Comparison of ENCODE assay signal across 8 cellular contexts in genomic region chr7:64098-64521, GRCh38.
DNase-seq lines count a peak whose midpoint lies in the region; ATAC-seq and TF ChIP-seq lines count a peak whose summit lies in the region.

No MANE protein-coding gene starts in this region.

- DNase-seq in NCI-H1105 (lab: John Stamatoyannopoulos, UW), result peak; percentile 2
- DNase-seq in NCI-H1105 treated with DMSO at 0.1 percent for 48 hours (lab: John Stamatoyannopoulos, UW), result no peak
- DNase-seq in NCI-H1092 treated with DMSO at 0.1 percent for 48 hours (lab: John Stamatoyannopoulos, UW), result peak; percentile 74
- DNase-seq in adipocyte (ENCODE audit: low read depth), result peak; percentile 92
- peak; percentile 78 for DNase-seq in left ventricle myocardium superior
- peak; percentile 86 for DNase-seq in sigmoid colon
- DNase-seq in GM10266 (ENCODE audit: extremely low spot score), result no peak
- DNase-seq in T-helper 9 cell, result no peak

- intact Hi-C loops in left ventricle myocardium superior (cut with micrococcal nuclease) (no loop called here), sigmoid colon (cut with DNase I) (no loop called here)

- H3K4me1 ChIP-seq in adipocyte (ENCODE audit: control insufficient read depth, insufficient read depth, low read length) (peaks cover 22% of the 10 kb centered on the region), sigmoid colon (peaks cover 0 to 24% (median 13%) of the 10 kb centered on the region in 4 donors)

- H3K36me3 ChIP-seq in adipocyte (ENCODE audit: control insufficient read depth, insufficient read depth, low read length, severe bottlenecking) (no peaks in the 10 kb centered on the region), sigmoid colon (no peaks in the 10 kb centered on the region)

- no peak overlapping the region for H3K4me3 ChIP-seq in adipocyte (ENCODE audit: low read length)
- no peak overlapping the region for H3K4me3 ChIP-seq in sigmoid colon

- no peak overlapping the region for H3K9ac ChIP-seq in adipocyte (ENCODE audit: low read length)

- TF ChIP-seq EP300 in sigmoid colon (IDR thresholded peaks at IDR 0.05), result no peak

- H3K9me3 ChIP-seq in adipocyte (ENCODE audit: control insufficient read depth, low read length), result no peaks in the 10 kb centered on the region
- no peaks in the 10 kb centered on the region for H3K9me3 ChIP-seq in sigmoid colon

- ATAC-seq in left ventricle myocardium superior, result peak; percentile 89

- peaks cover 4% of the 10 kb centered on the region for H3K27me3 ChIP-seq in adipocyte (replicated peaks; ENCODE audit: control insufficient read depth, insufficient read depth, low read length)
- no peaks in the 10 kb centered on the region for H3K27me3 ChIP-seq in sigmoid colon

- WGBS in sigmoid colon, 2 donors, result 60 to 63% methylated on average over 4 of the region's 4 CpGs

- peak; percentile 51 to 57 (median 54) for TF ChIP-seq CTCF in sigmoid colon (IDR thresholded peaks at IDR 0.05)
- TF ChIP-seq CTCF in GM10266 (IDR thresholded peaks at IDR 0.05; ENCODE audit: control insufficient read depth, insufficient read depth, low read depth, missing control alignments), result no peak

- H3K27ac ChIP-seq in sigmoid colon, result no peak overlapping the region

- no peak for TF ChIP-seq POLR2A in sigmoid colon (IDR thresholded peaks at IDR 0.05)

Comparison
In these comparisons a context has a peak if more than half of its experiments do, and no peak if none do; other contexts are left out.
1. DNase-seq: peak in NCI-H1105 (single experiment), NCI-H1092 treated with DMSO at 0.1 percent for 48 hours (single experiment), adipocyte (single experiment), left ventricle myocardium superior (single experiment) and sigmoid colon (single experiment); none in NCI-H1105 treated with DMSO at 0.1 percent for 48 hours (single experiment), GM10266 (single experiment) and T-helper 9 cell (single experiment).